In genomic region chr4:171582961-171583581, GRCh38 we compare ENCODE assay signal across 1 cellular context.
TF ChIP-seq lines count a peak whose summit lies in the region.

No MANE protein-coding gene starts in this region.

TF ChIP-seq in GM12878, 131 proteins besides CTCF, POLR2A, EP300 and RAD21 (continued from another document):
- TF ChIP-seq RELB (IDR thresholded peaks at IDR 0.05; ENCODE audit: low read depth), result no peak
- TF ChIP-seq TAF1 (IDR thresholded peaks at IDR 0.05; ENCODE audit: borderline replicate concordance, low read depth, low read length), result no peak
- no peak for TF ChIP-seq YBX1 (IDR thresholded peaks at IDR 0.05)
